1 cellular context compared by ENCODE assay signal in the genomic region with DNA sequence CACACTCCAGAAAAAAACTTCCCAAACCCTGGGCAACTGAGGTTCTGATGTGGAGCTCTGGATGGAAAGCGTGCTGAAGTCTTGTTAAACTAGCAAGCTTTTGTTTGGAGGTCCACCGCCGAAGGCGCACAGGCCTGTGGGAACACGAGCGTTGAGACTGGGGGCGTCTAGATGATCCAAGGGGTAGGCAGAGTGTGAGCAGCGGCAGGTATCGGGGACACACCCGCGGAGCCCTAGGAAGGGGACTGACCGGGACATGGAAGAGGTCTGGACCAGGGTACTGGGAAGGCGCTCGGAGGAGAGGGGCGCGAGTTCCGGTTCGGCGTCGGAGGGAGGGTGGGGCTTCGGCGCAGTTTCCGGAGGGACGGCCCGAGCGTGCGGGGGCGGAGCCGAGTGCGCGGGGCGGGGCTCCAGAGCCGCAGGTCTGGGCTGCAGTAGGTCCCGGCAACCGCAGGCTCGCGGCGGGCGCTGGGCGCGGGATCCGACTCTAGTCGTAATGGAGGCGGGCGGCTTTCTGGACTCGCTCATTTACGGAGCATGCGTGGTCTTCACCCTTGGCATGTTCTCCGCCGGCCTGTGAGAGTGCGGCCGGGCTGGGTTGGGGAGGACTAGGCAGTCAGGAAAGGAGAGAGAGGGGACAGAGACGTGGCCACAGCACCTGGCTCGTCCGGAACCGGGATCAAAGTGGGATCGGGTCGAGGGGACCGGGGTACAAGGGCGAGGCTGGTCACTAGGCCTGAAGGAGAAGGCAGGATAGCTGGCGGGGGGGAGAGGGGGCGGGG.
TF ChIP-seq lines count a peak whose summit lies in the region.

A gene with protein sequence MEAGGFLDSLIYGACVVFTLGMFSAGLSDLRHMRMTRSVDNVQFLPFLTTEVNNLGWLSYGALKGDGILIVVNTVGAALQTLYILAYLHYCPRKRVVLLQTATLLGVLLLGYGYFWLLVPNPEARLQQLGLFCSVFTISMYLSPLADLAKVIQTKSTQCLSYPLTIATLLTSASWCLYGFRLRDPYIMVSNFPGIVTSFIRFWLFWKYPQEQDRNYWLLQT (plus strand): TSS at position 437 of the 782 bp plus-strand sequence. CDS start 60 bp downstream, at position 497.

TF ChIP-seq in K562, 482 proteins besides CTCF, POLR2A, EP300 and RAD21 (continued from another document and continues in another):
- TF ChIP-seq, protein P1, sequence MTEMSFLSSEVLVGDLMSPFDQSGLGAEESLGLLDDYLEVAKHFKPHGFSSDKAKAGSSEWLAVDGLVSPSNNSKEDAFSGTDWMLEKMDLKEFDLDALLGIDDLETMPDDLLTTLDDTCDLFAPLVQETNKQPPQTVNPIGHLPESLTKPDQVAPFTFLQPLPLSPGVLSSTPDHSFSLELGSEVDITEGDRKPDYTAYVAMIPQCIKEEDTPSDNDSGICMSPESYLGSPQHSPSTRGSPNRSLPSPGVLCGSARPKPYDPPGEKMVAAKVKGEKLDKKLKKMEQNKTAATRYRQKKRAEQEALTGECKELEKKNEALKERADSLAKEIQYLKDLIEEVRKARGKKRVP (CRISPR knock-in tag; IDR thresholded peaks at IDR 0.05), result 0 out of 2 replicates have a peak, but pooled peaks have one; percentile 35
- TF ChIP-seq, protein P2, sequence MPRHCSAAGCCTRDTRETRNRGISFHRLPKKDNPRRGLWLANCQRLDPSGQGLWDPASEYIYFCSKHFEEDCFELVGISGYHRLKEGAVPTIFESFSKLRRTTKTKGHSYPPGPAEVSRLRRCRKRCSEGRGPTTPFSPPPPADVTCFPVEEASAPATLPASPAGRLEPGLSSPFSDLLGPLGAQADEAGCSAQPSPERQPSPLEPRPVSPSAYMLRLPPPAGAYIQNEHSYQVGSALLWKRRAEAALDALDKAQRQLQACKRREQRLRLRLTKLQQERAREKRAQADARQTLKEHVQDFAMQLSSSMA (CRISPR knock-in tag; IDR thresholded peaks at IDR 0.05), result peak; percentile 8; the same call in 1 of the 2 replicates
- TF ChIP-seq HNRNPH1 (optimal IDR thresholded peaks at IDR 0.05; ENCODE audit: low read depth, low read length) (no peak), CBFA2T3 (IDR thresholded peaks at IDR 0.05) (no peak), MAZ (CRISPR knock-in tag; conservative IDR thresholded peaks at IDR 0.05 in 1 of 2, IDR thresholded peaks at IDR 0.05 in 1 of 2) (peak; percentile 72 to 76), ZNF134 (CRISPR knock-in tag; conservative IDR thresholded peaks at IDR 0.05) (no peak), NCOR1 (IDR thresholded peaks at IDR 0.05) (no peak), CBFB (CRISPR knock-in tag; IDR thresholded peaks at IDR 0.05) (peak; percentile 48; the same call in 1 of the 2 replicates), ZFX (CRISPR knock-in tag; IDR thresholded peaks at IDR 0.05) (peak; percentile 66), RHOXF2B (CRISPR knock-in tag; conservative IDR thresholded peaks at IDR 0.05) (0 out of 2 replicates have a peak, but pooled peaks have one; percentile 38), MYNN (IDR thresholded peaks at IDR 0.05) (peak; percentile 41; the same call in 1 of the 2 replicates), MYNN (CRISPR knock-in tag; IDR thresholded peaks at IDR 0.05) (no peak), GABPB1 (CRISPR knock-in tag; IDR thresholded peaks at IDR 0.05) (peak; percentile 84), OTX1 (CRISPR knock-in tag; IDR thresholded peaks at IDR 0.05) (no peak), ZNF589 (CRISPR knock-in tag; IDR thresholded peaks at IDR 0.05; ENCODE audit: low read depth) (peak; percentile 46), SMARCC2 (IDR thresholded peaks at IDR 0.05; ENCODE audit: low read depth) (no peak), TCF7L2 (IDR thresholded peaks at IDR 0.05; ENCODE audit: low read depth, low read length) (no peak), ZBTB8A (IDR thresholded peaks at IDR 0.05; ENCODE audit: partially characterized antibody) (no peak), PHF20 (IDR thresholded peaks at IDR 0.05; ENCODE audit: partially characterized antibody) (peak; percentile 63), KDM4B (IDR thresholded peaks at IDR 0.05; ENCODE audit: borderline replicate concordance in 2 of 2, low read depth in 1 of 2) (0 out of 4 replicates have a peak, but pooled peaks of 1 of the 2 experiments have one; percentile 42), PHF8 (IDR thresholded peaks at IDR 0.05; ENCODE audit: borderline replicate concordance, low read length) (peak; percentile 85), BCOR (IDR thresholded peaks at IDR 0.05) (no peak; the same call in 1 of the 2 replicates), TFAM (CRISPR knock-in tag; conservative IDR thresholded peaks at IDR 0.05) (no peak), SIN3A (IDR thresholded peaks at IDR 0.05; ENCODE audit: borderline replicate concordance in 2 of 2, control insufficient read depth in 1 of 2, low read depth in 2 of 2, low read length in 2 of 2) (peak in 1 of 2 experiments; percentile 66; a peak in 2 of 4 replicates), EP400 (IDR thresholded peaks at IDR 0.05) (peak; percentile 89), SUPT5H (IDR thresholded peaks at IDR 0.05) (peak; percentile 91), ZNF253 (CRISPR knock-in tag; conservative IDR thresholded peaks at IDR 0.05) (no peak), ZNF766 (CRISPR knock-in tag; conservative IDR thresholded peaks at IDR 0.05) (peak; percentile 78; the same call in 1 of the 2 replicates), ELF1 (tag; IDR thresholded peaks at IDR 0.05) (peak; percentile 77), E2F3 (CRISPR knock-in tag; IDR thresholded peaks at IDR 0.05) (no peak), ETV1 (tag; conservative IDR thresholded peaks at IDR 0.05; ENCODE audit: low read depth) (peak; percentile 85), ZC3H4 (CRISPR knock-in tag; IDR thresholded peaks at IDR 0.05; ENCODE audit: borderline replicate concordance) (no peak)
- TF ChIP-seq, protein P3, sequence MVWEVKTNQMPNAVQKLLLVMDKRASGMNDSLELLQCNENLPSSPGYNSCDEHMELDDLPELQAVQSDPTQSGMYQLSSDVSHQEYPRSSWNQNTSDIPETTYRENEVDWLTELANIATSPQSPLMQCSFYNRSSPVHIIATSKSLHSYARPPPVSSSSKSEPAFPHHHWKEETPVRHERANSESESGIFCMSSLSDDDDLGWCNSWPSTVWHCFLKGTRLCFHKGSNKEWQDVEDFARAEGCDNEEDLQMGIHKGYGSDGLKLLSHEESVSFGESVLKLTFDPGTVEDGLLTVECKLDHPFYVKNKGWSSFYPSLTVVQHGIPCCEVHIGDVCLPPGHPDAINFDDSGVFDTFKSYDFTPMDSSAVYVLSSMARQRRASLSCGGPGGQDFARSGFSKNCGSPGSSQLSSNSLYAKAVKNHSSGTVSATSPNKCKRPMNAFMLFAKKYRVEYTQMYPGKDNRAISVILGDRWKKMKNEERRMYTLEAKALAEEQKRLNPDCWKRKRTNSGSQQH (CRISPR knock-in tag; IDR thresholded peaks at IDR 0.05), result no peak
- TF ChIP-seq, protein P4, sequence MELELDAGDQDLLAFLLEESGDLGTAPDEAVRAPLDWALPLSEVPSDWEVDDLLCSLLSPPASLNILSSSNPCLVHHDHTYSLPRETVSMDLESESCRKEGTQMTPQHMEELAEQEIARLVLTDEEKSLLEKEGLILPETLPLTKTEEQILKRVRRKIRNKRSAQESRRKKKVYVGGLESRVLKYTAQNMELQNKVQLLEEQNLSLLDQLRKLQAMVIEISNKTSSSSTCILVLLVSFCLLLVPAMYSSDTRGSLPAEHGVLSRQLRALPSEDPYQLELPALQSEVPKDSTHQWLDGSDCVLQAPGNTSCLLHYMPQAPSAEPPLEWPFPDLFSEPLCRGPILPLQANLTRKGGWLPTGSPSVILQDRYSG (tag; conservative IDR thresholded peaks at IDR 0.05; ENCODE audit: low read depth), result 0 out of 2 replicates have a peak, but pooled peaks have one; percentile 31
- TF ChIP-seq, protein P5, sequence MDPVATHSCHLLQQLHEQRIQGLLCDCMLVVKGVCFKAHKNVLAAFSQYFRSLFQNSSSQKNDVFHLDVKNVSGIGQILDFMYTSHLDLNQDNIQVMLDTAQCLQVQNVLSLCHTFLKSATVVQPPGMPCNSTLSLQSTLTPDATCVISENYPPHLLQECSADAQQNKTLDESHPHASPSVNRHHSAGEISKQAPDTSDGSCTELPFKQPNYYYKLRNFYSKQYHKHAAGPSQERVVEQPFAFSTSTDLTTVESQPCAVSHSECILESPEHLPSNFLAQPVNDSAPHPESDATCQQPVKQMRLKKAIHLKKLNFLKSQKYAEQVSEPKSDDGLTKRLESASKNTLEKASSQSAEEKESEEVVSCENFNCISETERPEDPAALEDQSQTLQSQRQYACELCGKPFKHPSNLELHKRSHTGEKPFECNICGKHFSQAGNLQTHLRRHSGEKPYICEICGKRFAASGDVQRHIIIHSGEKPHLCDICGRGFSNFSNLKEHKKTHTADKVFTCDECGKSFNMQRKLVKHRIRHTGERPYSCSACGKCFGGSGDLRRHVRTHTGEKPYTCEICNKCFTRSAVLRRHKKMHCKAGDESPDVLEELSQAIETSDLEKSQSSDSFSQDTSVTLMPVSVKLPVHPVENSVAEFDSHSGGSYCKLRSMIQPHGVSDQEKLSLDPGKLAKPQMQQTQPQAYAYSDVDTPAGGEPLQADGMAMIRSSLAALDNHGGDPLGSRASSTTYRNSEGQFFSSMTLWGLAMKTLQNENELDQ (CRISPR knock-in tag; IDR thresholded peaks at IDR 0.05; ENCODE audit: borderline replicate concordance), result no peak
- TF ChIP-seq, protein P6, sequence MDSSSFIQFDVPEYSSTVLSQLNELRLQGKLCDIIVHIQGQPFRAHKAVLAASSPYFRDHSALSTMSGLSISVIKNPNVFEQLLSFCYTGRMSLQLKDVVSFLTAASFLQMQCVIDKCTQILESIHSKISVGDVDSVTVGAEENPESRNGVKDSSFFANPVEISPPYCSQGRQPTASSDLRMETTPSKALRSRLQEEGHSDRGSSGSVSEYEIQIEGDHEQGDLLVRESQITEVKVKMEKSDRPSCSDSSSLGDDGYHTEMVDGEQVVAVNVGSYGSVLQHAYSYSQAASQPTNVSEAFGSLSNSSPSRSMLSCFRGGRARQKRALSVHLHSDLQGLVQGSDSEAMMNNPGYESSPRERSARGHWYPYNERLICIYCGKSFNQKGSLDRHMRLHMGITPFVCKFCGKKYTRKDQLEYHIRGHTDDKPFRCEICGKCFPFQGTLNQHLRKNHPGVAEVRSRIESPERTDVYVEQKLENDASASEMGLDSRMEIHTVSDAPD (CRISPR knock-in tag; IDR thresholded peaks at IDR 0.05), result no peak
- TF ChIP-seq, protein P7, sequence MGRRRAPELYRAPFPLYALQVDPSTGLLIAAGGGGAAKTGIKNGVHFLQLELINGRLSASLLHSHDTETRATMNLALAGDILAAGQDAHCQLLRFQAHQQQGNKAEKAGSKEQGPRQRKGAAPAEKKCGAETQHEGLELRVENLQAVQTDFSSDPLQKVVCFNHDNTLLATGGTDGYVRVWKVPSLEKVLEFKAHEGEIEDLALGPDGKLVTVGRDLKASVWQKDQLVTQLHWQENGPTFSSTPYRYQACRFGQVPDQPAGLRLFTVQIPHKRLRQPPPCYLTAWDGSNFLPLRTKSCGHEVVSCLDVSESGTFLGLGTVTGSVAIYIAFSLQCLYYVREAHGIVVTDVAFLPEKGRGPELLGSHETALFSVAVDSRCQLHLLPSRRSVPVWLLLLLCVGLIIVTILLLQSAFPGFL (CRISPR knock-in tag; IDR thresholded peaks at IDR 0.05), result peak; percentile 65; the same call in 1 of the 2 replicates
- TF ChIP-seq, protein P8, sequence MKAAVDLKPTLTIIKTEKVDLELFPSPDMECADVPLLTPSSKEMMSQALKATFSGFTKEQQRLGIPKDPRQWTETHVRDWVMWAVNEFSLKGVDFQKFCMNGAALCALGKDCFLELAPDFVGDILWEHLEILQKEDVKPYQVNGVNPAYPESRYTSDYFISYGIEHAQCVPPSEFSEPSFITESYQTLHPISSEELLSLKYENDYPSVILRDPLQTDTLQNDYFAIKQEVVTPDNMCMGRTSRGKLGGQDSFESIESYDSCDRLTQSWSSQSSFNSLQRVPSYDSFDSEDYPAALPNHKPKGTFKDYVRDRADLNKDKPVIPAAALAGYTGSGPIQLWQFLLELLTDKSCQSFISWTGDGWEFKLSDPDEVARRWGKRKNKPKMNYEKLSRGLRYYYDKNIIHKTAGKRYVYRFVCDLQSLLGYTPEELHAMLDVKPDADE (conservative IDR thresholded peaks at IDR 0.05; ENCODE audit: control insufficient read depth, low read depth, low read length), result 0 out of 2 replicates have a peak, but pooled peaks have one; percentile 83
- TF ChIP-seq, protein P9, sequence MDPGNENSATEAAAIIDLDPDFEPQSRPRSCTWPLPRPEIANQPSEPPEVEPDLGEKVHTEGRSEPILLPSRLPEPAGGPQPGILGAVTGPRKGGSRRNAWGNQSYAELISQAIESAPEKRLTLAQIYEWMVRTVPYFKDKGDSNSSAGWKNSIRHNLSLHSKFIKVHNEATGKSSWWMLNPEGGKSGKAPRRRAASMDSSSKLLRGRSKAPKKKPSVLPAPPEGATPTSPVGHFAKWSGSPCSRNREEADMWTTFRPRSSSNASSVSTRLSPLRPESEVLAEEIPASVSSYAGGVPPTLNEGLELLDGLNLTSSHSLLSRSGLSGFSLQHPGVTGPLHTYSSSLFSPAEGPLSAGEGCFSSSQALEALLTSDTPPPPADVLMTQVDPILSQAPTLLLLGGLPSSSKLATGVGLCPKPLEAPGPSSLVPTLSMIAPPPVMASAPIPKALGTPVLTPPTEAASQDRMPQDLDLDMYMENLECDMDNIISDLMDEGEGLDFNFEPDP (CRISPR knock-in tag; IDR thresholded peaks at IDR 0.05), result no peak
- TF ChIP-seq, protein P10, sequence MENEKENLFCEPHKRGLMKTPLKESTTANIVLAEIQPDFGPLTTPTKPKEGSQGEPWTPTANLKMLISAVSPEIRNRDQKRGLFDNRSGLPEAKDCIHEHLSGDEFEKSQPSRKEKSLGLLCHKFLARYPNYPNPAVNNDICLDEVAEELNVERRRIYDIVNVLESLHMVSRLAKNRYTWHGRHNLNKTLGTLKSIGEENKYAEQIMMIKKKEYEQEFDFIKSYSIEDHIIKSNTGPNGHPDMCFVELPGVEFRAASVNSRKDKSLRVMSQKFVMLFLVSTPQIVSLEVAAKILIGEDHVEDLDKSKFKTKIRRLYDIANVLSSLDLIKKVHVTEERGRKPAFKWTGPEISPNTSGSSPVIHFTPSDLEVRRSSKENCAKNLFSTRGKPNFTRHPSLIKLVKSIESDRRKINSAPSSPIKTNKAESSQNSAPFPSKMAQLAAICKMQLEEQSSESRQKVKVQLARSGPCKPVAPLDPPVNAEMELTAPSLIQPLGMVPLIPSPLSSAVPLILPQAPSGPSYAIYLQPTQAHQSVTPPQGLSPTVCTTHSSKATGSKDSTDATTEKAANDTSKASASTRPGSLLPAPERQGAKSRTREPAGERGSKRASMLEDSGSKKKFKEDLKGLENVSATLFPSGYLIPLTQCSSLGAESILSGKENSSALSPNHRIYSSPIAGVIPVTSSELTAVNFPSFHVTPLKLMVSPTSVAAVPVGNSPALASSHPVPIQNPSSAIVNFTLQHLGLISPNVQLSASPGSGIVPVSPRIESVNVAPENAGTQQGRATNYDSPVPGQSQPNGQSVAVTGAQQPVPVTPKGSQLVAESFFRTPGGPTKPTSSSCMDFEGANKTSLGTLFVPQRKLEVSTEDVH (IDR thresholded peaks at IDR 0.05; ENCODE audit: low read depth, partially characterized antibody), result peak; percentile 42
- TF ChIP-seq, protein P11, sequence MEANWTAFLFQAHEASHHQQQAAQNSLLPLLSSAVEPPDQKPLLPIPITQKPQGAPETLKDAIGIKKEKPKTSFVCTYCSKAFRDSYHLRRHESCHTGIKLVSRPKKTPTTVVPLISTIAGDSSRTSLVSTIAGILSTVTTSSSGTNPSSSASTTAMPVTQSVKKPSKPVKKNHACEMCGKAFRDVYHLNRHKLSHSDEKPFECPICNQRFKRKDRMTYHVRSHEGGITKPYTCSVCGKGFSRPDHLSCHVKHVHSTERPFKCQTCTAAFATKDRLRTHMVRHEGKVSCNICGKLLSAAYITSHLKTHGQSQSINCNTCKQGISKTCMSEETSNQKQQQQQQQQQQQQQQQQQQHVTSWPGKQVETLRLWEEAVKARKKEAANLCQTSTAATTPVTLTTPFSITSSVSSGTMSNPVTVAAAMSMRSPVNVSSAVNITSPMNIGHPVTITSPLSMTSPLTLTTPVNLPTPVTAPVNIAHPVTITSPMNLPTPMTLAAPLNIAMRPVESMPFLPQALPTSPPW (CRISPR knock-in tag; IDR thresholded peaks at IDR 0.05), result peak; percentile 49
